Comparison of ENCODE assay signal across 16 cellular contexts in the genomic region with DNA sequence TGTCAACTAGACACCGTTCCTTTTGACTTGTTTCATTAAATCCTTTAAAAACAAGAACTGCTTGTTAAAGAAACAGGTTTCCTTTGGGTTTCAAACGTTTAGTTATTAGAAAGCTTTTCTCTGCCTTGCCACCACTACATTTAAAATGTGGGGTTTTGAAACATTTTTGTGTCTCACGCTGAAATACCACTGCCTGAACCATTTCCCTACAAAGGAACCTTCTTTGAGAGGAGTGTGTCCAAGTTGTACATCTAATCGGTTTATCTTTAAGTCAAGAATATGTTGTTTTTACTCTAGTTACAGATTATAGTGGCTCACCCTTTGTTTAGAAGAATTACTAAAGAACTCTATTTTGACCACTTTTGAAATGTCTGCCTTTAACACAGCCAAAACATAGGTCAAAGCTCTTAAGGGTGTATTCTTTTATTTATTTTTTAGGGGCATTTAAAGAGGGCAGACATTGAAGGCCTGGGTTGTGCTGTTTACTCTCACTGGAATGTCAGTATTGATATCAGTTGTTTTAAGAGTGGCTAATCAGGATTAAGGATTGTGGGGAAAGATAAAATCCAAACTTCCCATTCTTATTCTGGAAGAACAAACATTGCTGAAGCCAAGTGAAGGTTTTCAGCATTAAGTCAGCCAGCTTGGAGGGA.
A peak's percentile ranks its signal among the peaks of the same experiment; 100 is the strongest.
DNase-seq lines count a peak whose midpoint lies in the region; ATAC-seq and TF ChIP-seq lines count a peak whose summit lies in the region.
"Had no signal": no experiment of that assay in that cellular context is flagged by ENCODE, and none has a peak within 500 bp of the region (broad histone marks: within the 10 kb centered on the region; RNA-seq: fewer than 3 reads in every experiment).

No MANE protein-coding gene starts in this region.

- no peaks in the 10 kb centered on the region for H3K9me3 ChIP-seq in CD4-positive, alpha-beta memory T cell (ENCODE audit: control insufficient read depth in 1 of 2, low read length in 2 of 2)
- H3K9me3 ChIP-seq in Loucy (ENCODE audit: insufficient read depth, low read depth, low read length), result no peaks in the 10 kb centered on the region
- H3K9me3 ChIP-seq in osteoblast (ENCODE audit: low read depth, low read length), result no peaks in the 10 kb centered on the region
- H3K9me3 ChIP-seq: uterus had no signal

- H3K4me3 ChIP-seq in CD4-positive, alpha-beta memory T cell (ENCODE audit: low read length in 2 of 2), result no peak overlapping the region
- H3K4me3 ChIP-seq in Loucy (ENCODE audit: low read length, poor library complexity, severe bottlenecking) (no peak overlapping the region), dorsolateral prefrontal cortex (no peak overlapping the region), osteoblast (ENCODE audit: insufficient read depth, low read length) (no peak overlapping the region)
- H3K4me3 ChIP-seq: uterus had no signal

- peaks cover 30% of the 10 kb centered on the region for H3K4me1 ChIP-seq in CD4-positive, alpha-beta memory T cell (ENCODE audit: insufficient read depth, low read length)
- H3K4me1 ChIP-seq in Loucy (ENCODE audit: insufficient read depth, low read length, poor library complexity, severe bottlenecking) (peaks cover 64% of the 10 kb centered on the region), osteoblast (ENCODE audit: insufficient read depth, low read length) (peaks cover 44% of the 10 kb centered on the region)

- H3F3A ChIP-seq in Loucy (ENCODE audit: low read depth), result no peaks in the 10 kb centered on the region

- H3K27me3 Mint-ChIP-seq in CD4-positive, alpha-beta memory T cell, result no peaks in the 10 kb centered on the region
- H3K27me3 Mint-ChIP-seq: activated CD4-positive, alpha-beta T cell treated with anti-CD3 and anti-CD28 coated beads, Interleukin-2, amount 10 ng/mL, durations not matched to agents 7 days and 5 days had no signal

- H3K4me1 Mint-ChIP-seq in CD4-positive, alpha-beta memory T cell, result peaks cover 37 to 58% (median 48%) of the 10 kb centered on the region in 4 donors

- intact Hi-C loops in CD4-positive, alpha-beta memory T cell (cut with micrococcal nuclease), result no loop called here
- intact Hi-C loops in dorsolateral prefrontal cortex (cut with DNase I), result no loop called here

- no peaks in the 10 kb centered on the region for H3K9me3 Mint-ChIP-seq in CD4-positive, alpha-beta memory T cell
- H3K9me3 Mint-ChIP-seq: activated CD4-positive, alpha-beta T cell treated with anti-CD3 and anti-CD28 coated beads, Interleukin-2, amount 10 ng/mL, durations not matched to agents 7 days and 5 days had no signal

- H3K36me3 Mint-ChIP-seq in CD4-positive, alpha-beta memory T cell, result peaks cover 7 to 11% of the 10 kb centered on the region in 2 donors

- peaks cover 7% of the 10 kb centered on the region for H4K20me1 ChIP-seq in Loucy (ENCODE audit: insufficient read depth, low read length, poor library complexity, severe bottlenecking)
- peaks cover 20% of the 10 kb centered on the region for H4K20me1 ChIP-seq in osteoblast (ENCODE audit: insufficient read depth, low read length)

- no peaks in the 10 kb centered on the region for H3K36me3 ChIP-seq in CD4-positive, alpha-beta memory T cell (ENCODE audit: insufficient read depth, low read length)
- H3K36me3 ChIP-seq in Loucy (ENCODE audit: insufficient read depth, low read length), result peaks cover 93% of the 10 kb centered on the region
- peaks cover under 1% of the 10 kb centered on the region for H3K36me3 ChIP-seq in osteoblast (ENCODE audit: insufficient read depth, low read length)
- H3K36me3 ChIP-seq: uterus had no signal

- no peak overlapping the region for H3K27ac ChIP-seq in CD4-positive, alpha-beta memory T cell (ENCODE audit: low read depth, low read length)
- peak overlapping the region in 51 of 59 donors; percentile 1 to 83 (median 63) for H3K27ac ChIP-seq in dorsolateral prefrontal cortex
- peak overlapping the region; percentile 84 for H3K27ac ChIP-seq in osteoblast (ENCODE audit: low read depth, low read length)

- no peak for DNase-seq in CD4-positive, alpha-beta memory T cell
- DNase-seq in dorsolateral prefrontal cortex, result no peak
- no peak for DNase-seq in osteoblast (ENCODE audit: insufficient read length, low spot score, missing footprints)
- no peak for DNase-seq in UCSD-AML1 (lab: John Stamatoyannopoulos, UW; ENCODE audit: unreplicated experiment)
- no peak for DNase-seq in HEK293T (ENCODE audit: extremely low spot score)
- DNase-seq in GOT3 (lab: John Stamatoyannopoulos, UW), result no peak
- DNase-seq: activated CD4-positive, alpha-beta T cell treated with anti-CD3 and anti-CD28 coated beads, Interleukin-2, amount 10 ng/mL, durations not matched to agents 7 days and 5 days; cerebellar nuclear complex; NCI-H2171 treated with DMSO at 0.1 percent for 48 hours; nucleus accumbens; SHP77 treated with DMSO at 0.1 percent for 48 hours; stimulated activated CD4-positive, alpha-beta T cell treated with anti-CD3 and anti-CD28 coated beads, Interleukin-4, amount 100 ng/mL, for 1 hour; uterus had no signal

- no peaks in the 10 kb centered on the region for H3K27me3 ChIP-seq in CD4-positive, alpha-beta memory T cell (ENCODE audit: insufficient read depth, low read length)
- no peaks in the 10 kb centered on the region for H3K27me3 ChIP-seq in Loucy (ENCODE audit: insufficient read depth, low read length, poor library complexity, severe bottlenecking)
- H3K27me3 ChIP-seq in dorsolateral prefrontal cortex, result no peaks in the 10 kb centered on the region
- H3K27me3 ChIP-seq in osteoblast (ENCODE audit: insufficient read depth, low read length), result no peaks in the 10 kb centered on the region
- H3K27me3 ChIP-seq: uterus had no signal

- ATAC-seq in GM18861 (IDR thresholded peaks at IDR 0.05; ENCODE audit: unreplicated experiment), result no peak
- ATAC-seq: HepG2 had no signal

- H3K4me3 Mint-ChIP-seq in CD4-positive, alpha-beta memory T cell, result peak overlapping the region in 2 of 8 donors; percentile 18 to 34
- H3K4me3 Mint-ChIP-seq: activated CD4-positive, alpha-beta T cell treated with anti-CD3 and anti-CD28 coated beads, Interleukin-2, amount 10 ng/mL, durations not matched to agents 7 days and 5 days had no signal

- CTCF ChIA-PET in CD4-positive, alpha-beta memory T cell (lab: Charles Lee; ENCODE audit: partially characterized antibody), result no interaction called here
- CTCF ChIA-PET in HEK293T (lab: Yijun Ruan, JAX), result interaction anchor here (0.6 to 1.1 kb wide), 2 partner anchors 11 to 522 kb away, joined by 3 read pairs; no protein-coding TSS in a partner anchor

- POLR2A ChIA-PET in CD4-positive, alpha-beta memory T cell (lab: Charles Lee; ENCODE audit: partially characterized antibody), result no interaction called here
- POLR2A ChIA-PET in HEK293T (lab: Yijun Ruan, JAX), result no interaction called here

- peak overlapping the region in 5 of 7 donors; percentile 39 to 59 (median 44) for H3K27ac Mint-ChIP-seq in CD4-positive, alpha-beta memory T cell
- H3K27ac Mint-ChIP-seq: activated CD4-positive, alpha-beta T cell treated with anti-CD3 and anti-CD28 coated beads, Interleukin-2, amount 10 ng/mL, durations not matched to agents 7 days and 5 days had no signal

- H2AFZ ChIP-seq in Loucy (ENCODE audit: low read length) (no peak overlapping the region), osteoblast (ENCODE audit: low read length) (no peak overlapping the region)

- H3K9me2 ChIP-seq in Loucy (replicated peaks; ENCODE audit: low read depth, low read length), result no peaks in the 10 kb centered on the region

- TF ChIP-seq CTCF in Loucy (conservative IDR thresholded peaks at IDR 0.05; ENCODE audit: low read length) (no peak), dorsolateral prefrontal cortex (IDR thresholded peaks at IDR 0.05 in 54 of 56, conservative IDR thresholded peaks at IDR 0.05 in 2 of 56; ENCODE audit: low read depth in 1 of 56, partially characterized antibody in 56 of 56) (no peak), osteoblast (IDR thresholded peaks at IDR 0.05; ENCODE audit: extremely low read depth, low read depth, low read length) (no peak)

- H3K79me2 ChIP-seq in Loucy (ENCODE audit: insufficient read depth, low read length), result peaks cover 99% of the 10 kb centered on the region
- H3K79me2 ChIP-seq in osteoblast (ENCODE audit: insufficient read depth, low read length), result peaks cover 65% of the 10 kb centered on the region

- no peak overlapping the region for H3K4me2 ChIP-seq in Loucy (ENCODE audit: low read depth, low read length, poor library complexity, severe bottlenecking)
- peak overlapping the region; percentile 26 for H3K4me2 ChIP-seq in osteoblast (ENCODE audit: insufficient read depth, low read length)

- peak overlapping the region; percentile 49 for H3K9ac ChIP-seq in Loucy (ENCODE audit: low read depth, low read length, poor library complexity, severe bottlenecking)

TF ChIP-seq in HEK293T, 16 proteins besides CTCF, POLR2A, EP300 and RAD21:
- no peak for TF ChIP-seq SUZ12 (IDR thresholded peaks at IDR 0.05)
- no peak for TF ChIP-seq FOXA1 (IDR thresholded peaks at IDR 0.05)
- TF ChIP-seq FOXM1 (IDR thresholded peaks at IDR 0.05; ENCODE audit: borderline replicate concordance), result no peak
- no peak for TF ChIP-seq L3MBTL2 (conservative IDR thresholded peaks at IDR 0.05)
- TF ChIP-seq TARDBP (IDR thresholded peaks at IDR 0.05), result no peak
- TF ChIP-seq CTBP1 (IDR thresholded peaks at IDR 0.05; ENCODE audit: borderline replicate concordance), result no peak
- TF ChIP-seq LEF1 (IDR thresholded peaks at IDR 0.05; ENCODE audit: borderline replicate concordance), result no peak
- TF ChIP-seq, protein P1, sequence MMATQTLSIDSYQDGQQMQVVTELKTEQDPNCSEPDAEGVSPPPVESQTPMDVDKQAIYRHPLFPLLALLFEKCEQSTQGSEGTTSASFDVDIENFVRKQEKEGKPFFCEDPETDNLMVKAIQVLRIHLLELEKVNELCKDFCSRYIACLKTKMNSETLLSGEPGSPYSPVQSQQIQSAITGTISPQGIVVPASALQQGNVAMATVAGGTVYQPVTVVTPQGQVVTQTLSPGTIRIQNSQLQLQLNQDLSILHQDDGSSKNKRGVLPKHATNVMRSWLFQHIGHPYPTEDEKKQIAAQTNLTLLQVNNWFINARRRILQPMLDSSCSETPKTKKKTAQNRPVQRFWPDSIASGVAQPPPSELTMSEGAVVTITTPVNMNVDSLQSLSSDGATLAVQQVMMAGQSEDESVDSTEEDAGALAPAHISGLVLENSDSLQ (IDR thresholded peaks at IDR 0.05), result no peak
- no peak for TF ChIP-seq NFRKB (IDR thresholded peaks at IDR 0.05)
- no peak for TF ChIP-seq BHLHE40 (IDR thresholded peaks at IDR 0.05; ENCODE audit: borderline replicate concordance)
- no peak for TF ChIP-seq ELF4 (IDR thresholded peaks at IDR 0.05)
- no peak for TF ChIP-seq ZNF384 (IDR thresholded peaks at IDR 0.05)
- TF ChIP-seq SP1 (IDR thresholded peaks at IDR 0.05), result no peak
- no peak for TF ChIP-seq FOXK2 (IDR thresholded peaks at IDR 0.05)
- TF ChIP-seq HDGF (IDR thresholded peaks at IDR 0.05; ENCODE audit: borderline replicate concordance), result no peak
- TF ChIP-seq ARNT (IDR thresholded peaks at IDR 0.05), result no peak
